In the genomic region with DNA sequence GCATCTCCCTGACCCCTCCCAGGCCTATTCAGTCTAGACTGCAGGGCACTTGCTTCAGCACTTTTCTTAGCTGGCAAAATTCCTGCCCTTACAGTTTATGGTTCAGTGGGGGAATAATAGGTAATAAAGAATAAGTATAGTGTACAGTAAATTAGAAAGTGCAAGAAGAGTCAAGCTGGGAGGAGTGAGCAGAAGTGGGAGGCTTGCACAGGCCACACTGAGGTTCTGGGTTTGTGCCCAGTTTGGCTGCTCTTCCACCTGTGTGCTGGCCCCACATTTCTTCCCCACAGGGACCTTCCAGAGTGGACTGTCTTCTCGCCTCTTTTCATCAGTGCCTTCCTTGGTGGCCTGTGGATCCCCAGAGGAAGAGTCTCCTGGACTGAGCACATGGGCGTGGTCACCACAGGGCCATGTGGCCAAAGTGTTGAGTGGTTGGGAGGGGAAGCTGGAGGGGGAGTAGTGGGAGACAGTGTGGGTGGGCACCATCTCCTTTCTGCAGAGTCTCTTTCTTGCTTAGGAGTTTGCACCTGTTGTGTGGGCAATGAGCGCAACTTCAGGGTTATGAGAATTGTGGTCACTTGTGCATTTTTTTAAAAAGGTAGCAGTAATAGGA, we compare ENCODE assay signal across 29 cellular contexts.
DNase-seq lines count a peak whose midpoint lies in the region; ATAC-seq, FAIRE-seq and TF ChIP-seq lines count a peak whose summit lies in the region.
"Had no signal": no experiment of that assay in that cellular context is flagged by ENCODE, and none has a peak within 500 bp of the region (broad histone marks: within the 10 kb centered on the region; RNA-seq: fewer than 3 reads in every experiment).

No MANE protein-coding gene starts in this region.

- no peak overlapping the region for H3K4me2 ChIP-seq in GM12878 (ENCODE audit: control insufficient read depth, insufficient read depth)
- H3K4me2 ChIP-seq: smooth muscle cell had no signal

- H3K27ac ChIP-seq in HEK293 (ENCODE audit: extremely low read depth, low read depth, low read length) (no peak overlapping the region), GM12878 (ENCODE audit: control insufficient read depth, insufficient read depth) (no peak overlapping the region), small intestine (ENCODE audit: low read depth in 1 of 2, low read length in 1 of 2) (no peak overlapping the region)
- H3K27ac ChIP-seq: ovary, Peyer's patch, vagina had no signal

- intact Hi-C loops in GM12878 (cut with micrococcal nuclease; ENCODE audit: unreplicated experiment): no loop called here

- POLR2A ChIA-PET in HEK293 (lab: Yijun Ruan, JAX) (no interaction called here), GM12878 (lab: Charles Lee) (no interaction called here)

- TF ChIP-seq POLR2A in GM12891 (IDR thresholded peaks at IDR 0.05; ENCODE audit: low read depth, low read length) (no peak), GM12878 (IDR thresholded peaks at IDR 0.05; ENCODE audit: low read depth, low read length) (no peak)

- no peaks in the 10 kb centered on the region for H3K79me2 ChIP-seq in GM12878 (ENCODE audit: control insufficient read depth, insufficient read depth, low read length)

- H3K9me3 ChIP-seq in HEK293 (ENCODE audit: control insufficient read depth, insufficient read depth, low read depth, low read length) (no peaks in the 10 kb centered on the region), GM12878 (replicated peaks; ENCODE audit: control insufficient read depth, insufficient read depth, low read length) (no peaks in the 10 kb centered on the region), small intestine (ENCODE audit: control insufficient read depth, low read depth) (no peaks in the 10 kb centered on the region)
- H3K9me3 ChIP-seq: ovary, vagina had no signal

- DNase-seq in GM12891 (ENCODE audit: insufficient read length, low spot score): no peak
- no peak for DNase-seq in GM12878 (ENCODE audit: low read depth, low spot score)
- DNase-seq in HCEC 1CT: no peak
- DNase-seq in HK-2 (ENCODE audit: unreplicated experiment): no peak
- no peak for DNase-seq in small intestine
- DNase-seq in ACHN: no peak
- DNase-seq: activated B cell treated with CpG ODN at 0.5 μM for 24 hours; activated naive CD4-positive, alpha-beta T cell treated with anti-CD3 and anti-CD28 coated beads, Interleukin-2, amount 10 ng/mL, durations not matched to agents 7 days and 5 days; amniotic stem cell; CD4-positive, alpha-beta T cell; effector CD4-positive, alpha-beta T cell; HFFc6; kidney; NCI-H1105; NCI-H2029; NCI-H526 treated with DMSO at 0.1 percent for 48 hours; ovary; Peyer's patch; retina; SIG-M5; stimulated activated CD4-positive, alpha-beta T cell treated with anti-CD3 and anti-CD28 coated beads, Interleukin-1b, Interleukin-23, amount 100 ng/mL, for 48 hours; stimulated activated CD8-positive, alpha-beta memory T cell treated with anti-CD3 and anti-CD28 coated beads, Interleukin-4, amount 100 ng/mL, for 48 hours; stimulated activated naive CD8-positive, alpha-beta T cell treated with anti-CD3 and anti-CD28 coated beads, Interleukin-15, amount 100 ng/mL, for 72 hours; SW 1271; T1000 had no signal

- no peak for TF ChIP-seq RAD21 in GM12878 (IDR thresholded peaks at IDR 0.05; ENCODE audit: insufficient read depth, low read depth, low read length)

- CTCF ChIA-PET in HEK293 (lab: Yijun Ruan, JAX) (no interaction called here), GM12878 (lab: Yijun Ruan, JAX) (no interaction called here)

- no peaks in the 10 kb centered on the region for H3K36me3 ChIP-seq in HEK293 (ENCODE audit: control insufficient read depth in 2 of 2, insufficient read depth in 1 of 2, low read length in 2 of 2)
- no peaks in the 10 kb centered on the region for H3K36me3 ChIP-seq in GM12878 (ENCODE audit: control insufficient read depth in 2 of 2, insufficient read depth in 2 of 2, low read length in 1 of 2)
- H3K36me3 ChIP-seq in small intestine (ENCODE audit: control insufficient read depth in 2 of 2, insufficient read depth in 2 of 2, low read length in 2 of 2): no peaks in the 10 kb centered on the region
- H3K36me3 ChIP-seq: ovary, Peyer's patch, vagina had no signal

- H4K20me1 ChIP-seq in GM12878 (ENCODE audit: control insufficient read depth, insufficient read depth): no peaks in the 10 kb centered on the region

- SMC1A ChIA-PET in GM12878 (lab: Charles Lee; ENCODE audit: uncharacterized antibody, unreplicated experiment): interaction anchor here (0.6 kb wide), 1 partner anchor 662 kb away, joined by 3 read pairs; no protein-coding TSS in a partner anchor

- no TSS peak for BruUV-seq in GM12878 (replicated peaks; lab: Mats Ljungman, UMichigan)

- in situ Hi-C loops in GM12878 (cut with MboI): no loop called here
- in situ Hi-C loops in ACHN (cut with HindIII; ENCODE audit: low pct_ligation_motif_present, low pct_unique_long_range_greater_than_20kb, low sequenced_read_pairs): no loop called here

- no peaks in the 10 kb centered on the region for H3K4me1 ChIP-seq in HEK293 (ENCODE audit: control insufficient read depth, insufficient read depth, low read length)
- no peaks in the 10 kb centered on the region for H3K4me1 ChIP-seq in GM12878 (ENCODE audit: control insufficient read depth, insufficient read depth, low read length)
- no peaks in the 10 kb centered on the region for H3K4me1 ChIP-seq in small intestine (ENCODE audit: control insufficient read depth in 2 of 2, insufficient read depth in 1 of 2, low read depth in 1 of 2, low read length in 1 of 2)
- H3K4me1 ChIP-seq: Peyer's patch, vagina had no signal

- TF ChIP-seq CTCF in HEK293 (tag by site-specific recombination; IDR thresholded peaks at IDR 0.05) (no peak), GM12878 (IDR thresholded peaks at IDR 0.05 in 2 of 3, conservative IDR thresholded peaks at IDR 0.05 in 1 of 3; ENCODE audit: control insufficient read depth in 2 of 3, extremely low read depth in 1 of 3, insufficient read depth in 1 of 3, low read depth in 3 of 3, low read length in 3 of 3) (no peak)

- H3K4me3 ChIP-seq in HEK293 (ENCODE audit: low read depth, low read length): no peak overlapping the region
- H3K4me3 ChIP-seq in GM12878: no peak overlapping the region
- H3K4me3 ChIP-seq in small intestine (ENCODE audit: low read depth in 1 of 2, low read length in 2 of 2): no peak overlapping the region
- H3K4me3 ChIP-seq: ovary, Peyer's patch, smooth muscle cell, vagina had no signal

- no peak overlapping the region for H3K9ac ChIP-seq in GM12878 (ENCODE audit: control insufficient read depth, insufficient read depth, low read length)

- no peak overlapping the region for H2AFZ ChIP-seq in GM12878 (ENCODE audit: control insufficient read depth, low read depth, low read length)

- WGBS in GM12878 (ENCODE audit: insufficient coverage, insufficient replicate concordance, low lambda C conversion rate, missing lambda C conversion rate): 37% methylated on average over 3 of the region's 3 CpGs
- 79 to 90% (median 81%) methylated on average over 3 of the region's 3 CpGs for WGBS in small intestine, 3 donors

- RAD21 ChIA-PET in GM12878 (lab: Charles Lee; ENCODE audit: unreplicated experiment): no interaction called here

- H3K27me3 ChIP-seq in GM12878 (replicated peaks in 1 of 2; ENCODE audit: control insufficient read depth in 2 of 2, insufficient read depth in 2 of 2, low read length in 1 of 2) (no peaks in the 10 kb centered on the region), small intestine (ENCODE audit: control insufficient read depth in 2 of 2, insufficient read depth in 2 of 2, low read length in 2 of 2) (no peaks in the 10 kb centered on the region)
- H3K27me3 ChIP-seq: ovary, Peyer's patch, vagina had no signal

- FAIRE-seq in GM12891 (lab: Jason Lieb, UNC) (no peak), GM12878 (lab: Jason Lieb, UNC) (no peak), small intestine (lab: Jason Lieb, UNC) (no peak)
- FAIRE-seq: kidney had no signal

- peak; percentile 52 for ATAC-seq in HG03039 (IDR thresholded peaks at IDR 0.05; ENCODE audit: unreplicated experiment)
- ATAC-seq in GM12878: peak; percentile 61
- ATAC-seq: stimulated activated naive CD8-positive, alpha-beta T cell treated with anti-CD3 and anti-CD28 coated beads, Interleukin-15, amount 100 ng/mL, for 72 hours had no signal

- no peak for TF ChIP-seq EP300 in GM12878 (IDR thresholded peaks at IDR 0.05; ENCODE audit: borderline replicate concordance in 1 of 2, control insufficient read depth in 1 of 2, low read depth in 2 of 2, low read length in 2 of 2)

TF ChIP-seq in GM12891, 5 proteins besides CTCF, POLR2A, EP300 and RAD21:
- TF ChIP-seq PAX5 (IDR thresholded peaks at IDR 0.05; ENCODE audit: insufficient read depth, low read length, severe bottlenecking) (no peak), POLR2AphosphoS5 (IDR thresholded peaks at IDR 0.05; ENCODE audit: low read depth, low read length) (no peak), TAF1 (IDR thresholded peaks at IDR 0.05; ENCODE audit: low read depth, low read length) (no peak), POU2F2 (IDR thresholded peaks at IDR 0.05; ENCODE audit: low read depth, low read length) (no peak), SPI1 (IDR thresholded peaks at IDR 0.05; ENCODE audit: low read depth, low read length) (peak; percentile 35; the same call in 1 of the 2 replicates)

TF ChIP-seq in HEK293, 187 proteins besides CTCF, POLR2A, EP300 and RAD21 (continues in another document):
- peak; percentile 27; the same call in 1 of the 2 replicates for TF ChIP-seq EGR2 (tag by site-specific recombination; IDR thresholded peaks at IDR 0.05; ENCODE audit: low read depth)

TF ChIP-seq in GM12878, 131 proteins besides CTCF, POLR2A, EP300 and RAD21:
- TF ChIP-seq SPI1 (IDR thresholded peaks at IDR 0.05; ENCODE audit: borderline replicate concordance, insufficient read depth, low read depth, low read length) (peak; percentile 13; the same call in 1 of the 2 replicates), CBX5 (IDR thresholded peaks at IDR 0.05; ENCODE audit: low read depth) (no peak)
TF ChIP-seq in GM12878: peak in this region for 1.
